20 cellular contexts compared by ENCODE assay signal in genomic region chr2:72103690-72104089, GRCh38. TPM values are rescaled to one million over a fixed set of nuclear protein-coding genes. Genes with fewer than 3 reads are reported as not detected.
"Had no signal": no experiment of that assay in that cellular context is flagged by ENCODE, and none has a peak within 500 bp of the region (broad histone marks: within the 10 kb centered on the region; RNA-seq: fewer than 3 reads in every experiment).

No MANE protein-coding gene starts in this region.

- H3K36me3 Mint-ChIP-seq: activated naive CD4-positive, alpha-beta T cell treated with anti-CD3 and anti-CD28 coated beads, Interleukin-2, amount 50 U/mL, for 24 hours; naive thymus-derived CD4-positive, alpha-beta T cell had no signal

- H3K36me3 ChIP-seq: breast epithelium, pancreas, right atrium auricular region, upper lobe of right lung had no signal

- DNase-seq: activated CD4-positive, alpha-beta T cell treated with anti-CD3 and anti-CD28 coated beads for 36 hours; activated CD4-positive, CD25-positive, alpha-beta regulatory T cell; activated gamma-delta T cell treated with Interleukin-2 at 50 U/mL for 16 hours; activated T-cell treated with anti-CD3 and anti-CD28 coated beads, Interleukin-2, amount 50 U/mL, for 24 hours; effector CD8-positive, alpha-beta T cell; left cardiac atrium; midbrain; naive thymus-derived CD4-positive, alpha-beta T cell; pancreas; stimulated activated CD4-positive, alpha-beta T cell treated with anti-CD3 and anti-CD28 coated beads, Interleukin-15, amount 100 ng/mL, for 24 hours; T-helper 1 cell; upper lobe of right lung had no signal

- ATAC-seq: activated CD4-positive, alpha-beta T cell treated with anti-CD3 and anti-CD28 coated beads for 36 hours; left cardiac atrium; naive thymus-derived CD4-positive, alpha-beta T cell; pancreas; upper lobe of right lung had no signal

- H3K4me3 ChIP-seq: breast epithelium, pancreas, right atrium auricular region, upper lobe of right lung had no signal

- H3K4me3 Mint-ChIP-seq: activated CD4-positive, alpha-beta T cell treated with anti-CD3 and anti-CD28 coated beads for 36 hours; activated naive CD4-positive, alpha-beta T cell treated with anti-CD3 and anti-CD28 coated beads, Interleukin-2, amount 50 U/mL, for 24 hours; activated T-cell treated with anti-CD3 and anti-CD28 coated beads, Interleukin-2, amount 50 U/mL, for 24 hours; central memory CD8-positive, alpha-beta T cell; naive thymus-derived CD4-positive, alpha-beta T cell; stimulated activated naive CD8-positive, alpha-beta T cell treated with anti-CD3 and anti-CD28 coated beads, Interleukin-15, Interleukin-2, amounts not matched to agents 100 ng/mL and 50 ng/mL, for 24 hours; T-helper 2 cell treated with Interferon-gamma antibody and Interleukin-4, amounts not matched to agents 5 μg/mL and 100 μg/mL, for 36 hours had no signal

- H3K4me1 Mint-ChIP-seq: activated CD4-positive, alpha-beta T cell treated with anti-CD3 and anti-CD28 coated beads for 36 hours; activated naive CD4-positive, alpha-beta T cell treated with anti-CD3 and anti-CD28 coated beads, Interleukin-2, amount 50 U/mL, for 24 hours; central memory CD8-positive, alpha-beta T cell; naive thymus-derived CD4-positive, alpha-beta T cell had no signal

- H3K27me3 ChIP-seq: breast epithelium, right atrium auricular region had no signal

- H3K9me3 Mint-ChIP-seq: activated naive CD4-positive, alpha-beta T cell treated with anti-CD3 and anti-CD28 coated beads, Interleukin-2, amount 50 U/mL, for 24 hours; activated T-cell treated with anti-CD3 and anti-CD28 coated beads, Interleukin-2, amount 50 U/mL, for 24 hours; central memory CD8-positive, alpha-beta T cell; naive thymus-derived CD4-positive, alpha-beta T cell; stimulated activated naive CD8-positive, alpha-beta T cell treated with anti-CD3 and anti-CD28 coated beads, Interleukin-15, Interleukin-2, amounts not matched to agents 100 ng/mL and 50 ng/mL, for 24 hours; T-helper 2 cell treated with Interferon-gamma antibody and Interleukin-4, amounts not matched to agents 5 μg/mL and 100 μg/mL, for 36 hours had no signal

- H3K27ac Mint-ChIP-seq: activated CD4-positive, alpha-beta T cell treated with anti-CD3 and anti-CD28 coated beads for 36 hours; activated naive CD4-positive, alpha-beta T cell treated with anti-CD3 and anti-CD28 coated beads, Interleukin-2, amount 50 U/mL, for 24 hours; activated T-cell treated with anti-CD3 and anti-CD28 coated beads, Interleukin-2, amount 50 U/mL, for 24 hours; naive thymus-derived CD4-positive, alpha-beta T cell; stimulated activated naive CD8-positive, alpha-beta T cell treated with anti-CD3 and anti-CD28 coated beads, Interleukin-15, Interleukin-2, amounts not matched to agents 100 ng/mL and 50 ng/mL, for 24 hours; T-helper 2 cell treated with Interferon-gamma antibody and Interleukin-4, amounts not matched to agents 5 μg/mL and 100 μg/mL, for 36 hours had no signal

- H3K9me3 ChIP-seq: breast epithelium, pancreas, right atrium auricular region, upper lobe of right lung had no signal

- H3K4me1 ChIP-seq: breast epithelium, pancreas, right atrium auricular region, upper lobe of right lung had no signal

- H3K27ac ChIP-seq: breast epithelium, pancreas, right atrium auricular region, upper lobe of right lung had no signal

RNA-seq across cellular contexts. Expression of gene CYP26B1, which starts 44.0 kb away (rescaled TPM):
- total RNA-seq: activated CD4-positive, alpha-beta T cell treated with anti-CD3 and anti-CD28 coated beads for 36 hours; activated CD8-positive, alpha-beta memory T cell treated with anti-CD3 and anti-CD28 coated beads for 36 hours; dermis microvascular lymphatic vessel endothelial cell; naive thymus-derived CD4-positive, alpha-beta T cell had no signal
- polyA plus RNA-seq: naive thymus-derived CD4-positive, alpha-beta T cell had no signal
